Comparison of ENCODE assay signal across 9 cellular contexts in the genomic region with DNA sequence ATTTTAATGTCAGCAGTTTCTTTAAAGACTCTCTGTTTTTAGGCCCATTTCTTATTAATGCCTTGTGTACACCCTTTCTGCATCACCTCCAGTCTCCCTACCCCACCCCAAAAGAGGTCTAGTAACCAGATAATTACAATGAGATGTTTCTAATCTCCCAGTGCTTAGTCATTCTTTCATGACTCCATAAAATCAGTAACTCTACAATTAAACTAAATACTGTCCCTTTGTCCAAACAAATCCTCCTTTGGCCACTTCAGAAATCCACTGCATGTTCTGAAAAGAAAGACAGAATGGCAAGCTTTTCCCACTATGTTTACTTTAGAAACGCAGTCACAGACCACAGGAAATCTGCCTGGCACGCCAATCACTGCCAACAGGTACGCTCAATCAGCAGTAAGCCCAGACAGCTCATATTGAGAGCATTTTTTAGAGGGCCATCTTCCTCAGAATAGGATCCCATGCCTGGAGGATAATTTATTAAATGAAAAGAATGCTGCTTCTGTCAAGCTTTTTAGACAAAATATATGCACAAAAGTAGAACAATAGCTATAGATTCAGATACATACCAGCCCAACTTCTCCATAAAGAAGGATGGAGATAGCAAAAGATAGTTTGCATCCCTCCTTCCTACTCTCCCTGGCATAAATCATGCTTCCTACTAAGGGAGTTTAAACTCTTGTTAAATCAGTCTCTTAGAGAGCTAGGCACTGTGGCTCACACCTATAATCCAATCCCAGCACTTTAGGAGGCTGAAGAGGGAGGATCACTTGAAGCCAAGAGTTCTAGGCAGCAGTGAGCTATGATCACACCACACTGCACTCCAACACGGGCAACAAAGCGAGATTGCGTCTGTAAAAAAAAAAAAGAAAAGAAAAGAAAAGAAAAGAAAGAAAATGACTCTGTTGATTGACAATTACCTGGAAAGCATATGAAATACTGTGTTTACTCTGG. TPM values are rescaled to one million over a fixed set of nuclear protein-coding genes. Genes with fewer than 3 reads are reported as not detected.
A peak's percentile ranks its signal among the peaks of the same experiment; 100 is the strongest.
DNase-seq lines count a peak whose midpoint lies in the region; ATAC-seq and TF ChIP-seq lines count a peak whose summit lies in the region.
"Had no signal": no experiment of that assay in that cellular context is flagged by ENCODE, and none has a peak within 500 bp of the region (broad histone marks: within the 10 kb centered on the region; RNA-seq: fewer than 3 reads in every experiment).

No MANE protein-coding gene starts in this region.

- TF ChIP-seq CTCF in IMR-90 (conservative IDR thresholded peaks at IDR 0.05; ENCODE audit: low read depth, low read length) (no peak), ovary (IDR thresholded peaks at IDR 0.05) (no peak)

- peaks cover 10% of the 10 kb centered on the region for H4K20me1 ChIP-seq in IMR-90 (ENCODE audit: insufficient read depth, low read length)

- peaks cover 10% of the 10 kb centered on the region for H3K4me1 ChIP-seq in IMR-90 (ENCODE audit: control insufficient read depth, insufficient read depth, low read length)
- peaks cover 7% of the 10 kb centered on the region for H3K4me1 ChIP-seq in ovary (ENCODE audit: insufficient read depth)

- H3K36me3 Mint-ChIP-seq in activated naive CD8-positive, alpha-beta T cell treated with anti-CD3 and anti-CD28 coated beads for 36 hours = peaks cover 21% of the 10 kb centered on the region
- peaks cover 8 to 25% (median 14%) of the 10 kb centered on the region in 3 donors for H3K36me3 Mint-ChIP-seq in naive thymus-derived CD8-positive, alpha-beta T cell

- dilution Hi-C loops in IMR-90 (cut with HindIII; ENCODE audit: low sequenced_read_pairs, unreplicated experiment) = no loop called here

- peak overlapping the region; percentile 89 for H3K23ac ChIP-seq in IMR-90 (ENCODE audit: low read depth, low read length)

- peak overlapping the region; percentile 93 for H3K4ac ChIP-seq in IMR-90 (ENCODE audit: low read depth, low read length)

- H3K36me3 ChIP-seq in IMR-90 (ENCODE audit: control insufficient read depth, insufficient read depth, low read length) (no peaks in the 10 kb centered on the region; the same call in 1 of the 2 replicates), ovary (no peaks in the 10 kb centered on the region)

- TF ChIP-seq EP300 in ovary (IDR thresholded peaks at IDR 0.05) = no peak

- peak overlapping the region; percentile 83 for H4K91ac ChIP-seq in IMR-90 (ENCODE audit: insufficient read depth, low read depth, low read length)

- H2BK120ac ChIP-seq in IMR-90 (ENCODE audit: low read depth, low read length) = peak overlapping the region; percentile 93

- H2AK5ac ChIP-seq in IMR-90 (ENCODE audit: low read depth, low read length) = peak overlapping the region; percentile 46; the same call in 1 of the 2 replicates

- H3K4me3 Mint-ChIP-seq in activated naive CD8-positive, alpha-beta T cell treated with anti-CD3 and anti-CD28 coated beads for 36 hours = no peak overlapping the region
- H3K4me3 Mint-ChIP-seq in naive thymus-derived CD8-positive, alpha-beta T cell = peak overlapping the region in 7 of 10 donors; percentile 1 to 66 (median 13)

- peaks cover 8 to 44% of the 10 kb centered on the region in 2 experiments for H3K79me1 ChIP-seq in IMR-90 (ENCODE audit: low read depth in 1 of 2, low read length in 2 of 2)

- peaks cover 4% of the 10 kb centered on the region for H3K9me3 Mint-ChIP-seq in activated naive CD8-positive, alpha-beta T cell treated with anti-CD3 and anti-CD28 coated beads for 36 hours
- H3K9me3 Mint-ChIP-seq in naive thymus-derived CD8-positive, alpha-beta T cell = peaks cover 0 to 15% (median 2%) of the 10 kb centered on the region in 9 donors

- CTCF ChIA-PET in IMR-90 (lab: Yijun Ruan, JAX) = no interaction called here

- DNase-seq in Daoy (ENCODE audit: low read depth) (peak; percentile 72), IMR-90 (peak; percentile 66), ovary (no peak), GOT3 (lab: John Stamatoyannopoulos, UW) (no peak), SIG-M5 treated with dmso at 0.1 percent for 504 hours (lab: John Stamatoyannopoulos, UW; ENCODE audit: unreplicated experiment) (no peak)
- no peak for DNase-seq in activated naive CD8-positive, alpha-beta T cell treated with anti-CD3 and anti-CD28 coated beads for 36 hours
- no peak for DNase-seq in naive thymus-derived CD8-positive, alpha-beta T cell
- DNase-seq: right cardiac atrium had no signal

- peak overlapping the region; percentile 90 for H2BK20ac ChIP-seq in IMR-90 (ENCODE audit: low read depth, low read length)

- H3K9me3 ChIP-seq in IMR-90 (ENCODE audit: control insufficient read depth, insufficient read depth, low read length) (no peaks in the 10 kb centered on the region), ovary (no peaks in the 10 kb centered on the region)

- H3K27me3 Mint-ChIP-seq in activated naive CD8-positive, alpha-beta T cell treated with anti-CD3 and anti-CD28 coated beads for 36 hours = no peaks in the 10 kb centered on the region
- no peaks in the 10 kb centered on the region for H3K27me3 Mint-ChIP-seq in naive thymus-derived CD8-positive, alpha-beta T cell

- peak overlapping the region; percentile 95 for H3K27ac ChIP-seq in IMR-90 (ENCODE audit: insufficient read depth, low read length)
- no peak overlapping the region for H3K27ac ChIP-seq in ovary

- ATAC-seq in IMR-90 (ENCODE audit: low read depth) (peak; percentile 91), GM18873 (IDR thresholded peaks at IDR 0.05; ENCODE audit: low FRiP score, unreplicated experiment) (no peak)
- ATAC-seq in naive thymus-derived CD8-positive, alpha-beta T cell = peak; percentile 42 to 55

- no peak overlapping the region for H2AK9ac ChIP-seq in IMR-90 (replicated peaks; ENCODE audit: low read depth, low read length, poor library complexity)

- TF ChIP-seq POLR2A in IMR-90 (IDR thresholded peaks at IDR 0.05; ENCODE audit: low read depth, low read length) (no peak), ovary (IDR thresholded peaks at IDR 0.05) (no peak)

- H2BK15ac ChIP-seq in IMR-90 (ENCODE audit: low read depth, low read length) = peak overlapping the region; percentile 82; the same call in 1 of the 3 replicates

- peak overlapping the region; percentile 85 for H4K5ac ChIP-seq in IMR-90 (ENCODE audit: low read depth, low read length)

- H2BK5ac ChIP-seq in IMR-90 (ENCODE audit: low read depth, low read length, poor library complexity, severe bottlenecking) = peak overlapping the region; percentile 88

- H3K4me3 ChIP-seq in IMR-90 (ENCODE audit: insufficient read depth, low read depth, low read length) (no peak overlapping the region), ovary (no peak overlapping the region)

- no peaks in the 10 kb centered on the region for H3K27me3 ChIP-seq in IMR-90 (ENCODE audit: control insufficient read depth, insufficient read depth, low read length)
- no peaks in the 10 kb centered on the region for H3K27me3 ChIP-seq in ovary

- H2AFZ ChIP-seq in IMR-90 (replicated peaks; ENCODE audit: low read length, poor library complexity) = no peak overlapping the region

- TF ChIP-seq RAD21 in IMR-90 (IDR thresholded peaks at IDR 0.05; ENCODE audit: low read length) = no peak

- peak overlapping the region; percentile 86 for H3K14ac ChIP-seq in IMR-90 (replicated peaks; ENCODE audit: low read depth, low read length)

- in situ Hi-C loops in IMR-90 (cut with MboI; ENCODE audit: low sequenced_read_pairs) = no loop called here

- POLR2A ChIA-PET in IMR-90 (lab: Charles Lee; ENCODE audit: unreplicated experiment) = interaction anchor here (0.6 to 1.3 kb wide), 2 partner anchors 50 to 104 kb away, joined by 3 to 5 read pairs; partner anchors contain the start of gene RNU4ATAC
- POLR2A ChIA-PET in naive thymus-derived CD8-positive, alpha-beta T cell (lab: Charles Lee) = interaction anchor here (0.8 to 1.5 kb wide), 2 partner anchors 15 to 103 kb away, joined by 6 to 11 read pairs; partner anchors contain the start of gene CLASP1

- H3K18ac ChIP-seq in IMR-90 (ENCODE audit: low read depth, low read length) = peak overlapping the region; percentile 96

- peak overlapping the region; percentile 75 for H3K56ac ChIP-seq in IMR-90 (ENCODE audit: extremely low read depth, insufficient read depth, low read length)

- H3K4me2 ChIP-seq in IMR-90 (ENCODE audit: low read depth, low read length) = peak overlapping the region; percentile 50

- intact Hi-C loops in IMR-90 (cut with micrococcal nuclease) = loop anchor here (5.0 kb wide), 1 partner anchor 47 kb away; no protein-coding TSS in a partner anchor
- intact Hi-C loops in ovary (cut with DNase I) = no loop called here

- H3K27ac Mint-ChIP-seq in activated naive CD8-positive, alpha-beta T cell treated with anti-CD3 and anti-CD28 coated beads for 36 hours = peak overlapping the region; percentile 12
- peak overlapping the region; percentile 45 to 78 (median 63) for H3K27ac Mint-ChIP-seq in naive thymus-derived CD8-positive, alpha-beta T cell

- peaks cover 26% of the 10 kb centered on the region for H3K4me1 Mint-ChIP-seq in activated naive CD8-positive, alpha-beta T cell treated with anti-CD3 and anti-CD28 coated beads for 36 hours
- peaks cover 19 to 48% (median 39%) of the 10 kb centered on the region in 4 donors for H3K4me1 Mint-ChIP-seq in naive thymus-derived CD8-positive, alpha-beta T cell

- H3K9ac ChIP-seq in IMR-90 (ENCODE audit: low read depth, low read length) = no peak overlapping the region; the same call in 1 of the 2 replicates

- peaks cover 12% of the 10 kb centered on the region for H3K9me1 ChIP-seq in IMR-90 (ENCODE audit: insufficient read depth, low read length)

- 17% methylated on average over 1 of the region's 6 CpGs; no CpG with 5 or more reads in 1 of the 2 experiments for WGBS in IMR-90 (ENCODE audit: extremely low coverage in 2 of 2, insufficient read length in 1 of 2), 2 experiments
- 76 to 83% (median 82%) methylated on average over 6 of the region's 6 CpGs for WGBS in ovary, 3 donors

- peak overlapping the region; percentile 36 to 83 for H4K8ac ChIP-seq in IMR-90 (ENCODE audit: low read depth in 2 of 2, low read length in 2 of 2)

- BruUV-seq in IMR-90 (replicated peaks; lab: Mats Ljungman, UMichigan) = no TSS peak

TF ChIP-seq in IMR-90, 13 proteins besides CTCF, POLR2A, EP300 and RAD21:
- peak; percentile 41; the same call in 1 of the 2 replicates for TF ChIP-seq MAFK (IDR thresholded peaks at IDR 0.05; ENCODE audit: low read depth, low read length)
- TF ChIP-seq FOS (IDR thresholded peaks at IDR 0.05; ENCODE audit: low read depth, low read length) = peak; percentile 45; the same call in 1 of the 2 replicates
- TF ChIP-seq CEBPB (IDR thresholded peaks at IDR 0.05; ENCODE audit: low read depth, low read length) = no peak

RNA-seq across cellular contexts. Expression of gene CLASP1, which starts 14.6 kb away (rescaled TPM):
- 13.6 and 21.2 TPM in 2 replicates for total RNA-seq in Daoy (2014; rRNA removed; shearing (Covaris generic))
- total RNA-seq in IMR-90 (2012; rRNA removed) = 33.7 and 45.8 TPM in 2 replicates
- 11.1 and 12.3 TPM in 2 replicates for polyA plus RNA-seq in IMR-90 (2012; rRNA removed)
- 4.1 and 4.6 TPM in 2 replicates for polyA plus RNA-seq in IMR-90 (2012; cell fraction: cytosol; rRNA removed)
- polyA plus RNA-seq in IMR-90 (2012; cell fraction: nucleus; rRNA removed; ENCODE audit: low replicate concordance) = 12.1 and 20.8 TPM in 2 replicates
- total RNA-seq in activated naive CD8-positive, alpha-beta T cell treated with anti-CD3 and anti-CD28 coated beads for 36 hours = 10 to 100 TPM; 44.7 to 45.5 TPM
- 10 to 100 TPM; 72.1 to 73.5 TPM for total RNA-seq in naive thymus-derived CD8-positive, alpha-beta T cell
- polyA plus RNA-seq in naive thymus-derived CD8-positive, alpha-beta T cell = 10 to 100 TPM; 10.8 to 15.2 (median 12.5) TPM
- 10 to 100 TPM; 39.1 to 58.7 (median 53.3) TPM for total RNA-seq in ovary
- 10 to 100 TPM; 15.8 to 26.8 TPM for polyA plus RNA-seq in ovary

Comparison
In these comparisons a context has a peak if more than half of its experiments do, and no peak if none do; other contexts are left out.
1. DNase-seq: peak in Daoy (single experiment) and IMR-90 (single experiment); none in activated naive CD8-positive, alpha-beta T cell treated with anti-CD3 and anti-CD28 coated beads for 36 hours (single experiment), naive thymus-derived CD8-positive, alpha-beta T cell (0 of 10), ovary (0 of 5), GOT3 (single experiment) and SIG-M5 treated with dmso at 0.1 percent for 504 hours (single experiment).